ENCODE assay signal across 14 cellular contexts in the genomic region with DNA sequence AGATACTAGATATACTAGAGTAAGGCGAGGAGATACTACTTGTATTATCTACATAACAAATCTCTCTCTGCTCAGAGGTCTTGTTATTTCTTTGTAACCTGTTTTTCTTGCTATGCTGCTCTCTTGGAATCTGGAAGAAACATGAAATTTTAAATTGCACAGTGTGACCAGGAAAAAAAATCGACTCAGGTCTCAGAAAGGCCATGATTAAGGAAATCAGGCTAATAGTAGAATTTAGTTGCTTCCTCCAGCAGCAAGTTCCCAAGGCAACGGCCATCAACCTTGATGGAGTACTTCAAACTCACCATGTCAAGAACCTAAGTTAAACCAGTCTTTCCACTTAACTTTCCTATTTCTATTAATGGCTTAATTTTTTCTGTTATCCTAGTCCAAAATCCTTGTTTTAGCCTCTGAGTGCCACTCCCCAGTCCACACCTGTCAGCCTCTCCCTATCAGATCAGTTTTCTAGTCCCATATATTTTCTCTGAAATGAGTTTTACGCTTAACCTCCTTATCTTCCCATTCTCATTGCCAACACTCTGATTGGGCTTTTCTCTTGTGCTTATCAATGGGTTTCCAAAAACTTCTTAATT.
"Had no signal": no experiment of that assay in that cellular context is flagged by ENCODE, and none has a peak within 500 bp of the region (broad histone marks: within the 10 kb centered on the region; RNA-seq: fewer than 3 reads in every experiment).

No MANE protein-coding gene starts in this region.

- DNase-seq: activated CD4-positive, alpha-beta T cell treated with anti-CD3 and anti-CD28 coated beads for 1 hour; effector CD8-positive, alpha-beta T cell; heart right ventricle; immature natural killer cell; kidney glomerular epithelial cell; naive thymus-derived CD8-positive, alpha-beta T cell; stimulated activated CD4-positive, alpha-beta T cell treated with anti-CD3 and anti-CD28 coated beads, Interleukin-4, amount 100 ng/mL, for 24 hours; stomach; T-helper 17 cell; WERI-Rb-1 had no signal

- H3K4me1 Mint-ChIP-seq: immature natural killer cell; naive thymus-derived CD8-positive, alpha-beta T cell; stimulated activated effector memory CD8-positive, alpha-beta T cell treated with anti-CD3 and anti-CD28 coated beads, Interleukin-12 subunit alpha, Interleukin-12 subunit beta, amount 100 ng/mL, for 72 hours; T-helper 17 cell had no signal

- H3K27me3 Mint-ChIP-seq: activated naive CD8-positive, alpha-beta T cell; naive thymus-derived CD8-positive, alpha-beta T cell; T-helper 17 cell had no signal

- H3K27ac Mint-ChIP-seq: activated naive CD8-positive, alpha-beta T cell; immature natural killer cell; naive thymus-derived CD8-positive, alpha-beta T cell; stimulated activated effector memory CD8-positive, alpha-beta T cell treated with anti-CD3 and anti-CD28 coated beads, Interleukin-12 subunit alpha, Interleukin-12 subunit beta, amount 100 ng/mL, for 72 hours; T-helper 17 cell had no signal

- ATAC-seq: gastroesophageal sphincter; heart right ventricle; naive thymus-derived CD8-positive, alpha-beta T cell; sciatic nerve; stimulated activated effector memory CD8-positive, alpha-beta T cell treated with anti-CD3 and anti-CD28 coated beads, Interleukin-12 subunit alpha, Interleukin-12 subunit beta, amount 100 ng/mL, for 72 hours; T-helper 17 cell had no signal

- H3K4me3 Mint-ChIP-seq: activated naive CD8-positive, alpha-beta T cell; immature natural killer cell; naive thymus-derived CD8-positive, alpha-beta T cell; stimulated activated effector memory CD8-positive, alpha-beta T cell treated with anti-CD3 and anti-CD28 coated beads, Interleukin-12 subunit alpha, Interleukin-12 subunit beta, amount 100 ng/mL, for 72 hours; T-helper 17 cell had no signal
